In the genomic region with DNA sequence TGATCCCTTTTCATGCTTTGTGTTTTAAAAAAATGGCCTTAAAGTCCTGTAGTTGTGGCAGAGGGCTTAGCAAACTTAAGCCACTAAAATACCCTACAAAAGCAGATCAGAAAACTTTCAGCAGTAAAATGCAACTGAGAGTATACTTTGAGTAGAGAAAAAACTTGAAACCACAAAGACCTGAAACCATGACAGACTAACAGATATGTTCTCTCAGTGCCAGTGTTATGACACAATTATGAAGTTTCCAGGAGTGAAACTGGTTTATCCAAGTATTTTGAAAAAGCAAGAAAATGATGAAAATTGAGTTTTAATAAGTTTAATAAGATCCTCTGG, we compare ENCODE assay signal across 10 cellular contexts.
DNase-seq lines count a peak whose midpoint lies in the region; ATAC-seq and TF ChIP-seq lines count a peak whose summit lies in the region.
"Had no signal": no experiment of that assay in that cellular context is flagged by ENCODE, and none has a peak within 500 bp of the region (broad histone marks: within the 10 kb centered on the region; RNA-seq: fewer than 3 reads in every experiment).

No MANE protein-coding gene starts in this region.

- H3K4me1 Mint-ChIP-seq in endothelial cell (ENCODE audit: unreplicated experiment), result peaks cover 10% of the 10 kb centered on the region

- no peaks in the 10 kb centered on the region for H4K20me1 ChIP-seq in mammary epithelial cell (ENCODE audit: insufficient read depth, low read length)

- H3K9ac ChIP-seq in mammary epithelial cell (ENCODE audit: insufficient read depth, low read length), result no peak overlapping the region

- no TSS peak for BruUV-seq in mammary epithelial cell (replicated peaks; lab: Mats Ljungman, UMichigan)

- H3K79me2 ChIP-seq in mammary epithelial cell (ENCODE audit: insufficient read depth, low read length), result peaks cover 95% of the 10 kb centered on the region

- no peaks in the 10 kb centered on the region for H3K9me3 Mint-ChIP-seq in endothelial cell (ENCODE audit: unreplicated experiment)

- no peak overlapping the region for H3K4me2 ChIP-seq in mammary epithelial cell (ENCODE audit: insufficient read depth, low read depth, low read length)

- H3K27me3 Mint-ChIP-seq in endothelial cell (ENCODE audit: unreplicated experiment), result no peaks in the 10 kb centered on the region

- H3K4me1 ChIP-seq in mammary epithelial cell (ENCODE audit: insufficient read depth, low read length), result peaks cover 44% of the 10 kb centered on the region
- H3K4me1 ChIP-seq in uterus, result no peaks in the 10 kb centered on the region

- TF ChIP-seq POLR2A in uterus (IDR thresholded peaks at IDR 0.05), result no peak

- no peak overlapping the region for H2AFZ ChIP-seq in mammary epithelial cell (ENCODE audit: low read depth, low read length)

- H3K4me3 ChIP-seq in mammary epithelial cell (replicated peaks in 1 of 3; ENCODE audit: insufficient read depth in 1 of 3, low read depth in 2 of 3, low read length in 3 of 3) (no peak overlapping the region), uterus (no peak overlapping the region)
- H3K4me3 ChIP-seq: testis had no signal

- intact Hi-C loops in mammary epithelial cell (cut with micrococcal nuclease) (no loop called here), uterus (cut with DNase I; ENCODE audit: low total_unique reads) (no loop called here)

- CTCF ChIA-PET in mammary epithelial cell (lab: Charles Lee; ENCODE audit: low non-redundant PET), result no interaction called here

- in situ Hi-C loops in mammary epithelial cell (cut with MboI; ENCODE audit: low sequenced_read_pairs in 2 of 2), result no loop called here

- H3K4me3 Mint-ChIP-seq in endothelial cell (ENCODE audit: unreplicated experiment), result no peak overlapping the region

- ATAC-seq in GM18517 (IDR thresholded peaks at IDR 0.05; ENCODE audit: unreplicated experiment), result peak; percentile 94
- peak; percentile 82 for ATAC-seq in GM21528 (IDR thresholded peaks at IDR 0.05; ENCODE audit: low FRiP score, unreplicated experiment)
- peak; percentile 89 for ATAC-seq in HG03342 (IDR thresholded peaks at IDR 0.05; ENCODE audit: unreplicated experiment)

- TF ChIP-seq CTCF in mammary epithelial cell (conservative IDR thresholded peaks at IDR 0.05 in 1 of 2, IDR thresholded peaks at IDR 0.05 in 1 of 2; ENCODE audit: extremely low read depth in 1 of 2, insufficient read depth in 1 of 2, low read depth in 1 of 2, low read length in 2 of 2) (no peak), uterus (IDR thresholded peaks at IDR 0.05) (no peak), endothelial cell (IDR thresholded peaks at IDR 0.05; ENCODE audit: unreplicated experiment) (no peak)

- no peaks in the 10 kb centered on the region for H3K36me3 Mint-ChIP-seq in endothelial cell (ENCODE audit: low read depth, unreplicated experiment)

- H3K27me3 ChIP-seq in mammary epithelial cell (ENCODE audit: insufficient read depth, low read length), result no peaks in the 10 kb centered on the region
- no peaks in the 10 kb centered on the region for H3K27me3 ChIP-seq in uterus
- H3K27me3 ChIP-seq: testis had no signal

- DNase-seq in mammary epithelial cell, result peak; percentile 50
- DNase-seq in activated CD4-positive, CD25-positive, alpha-beta regulatory T cell treated with anti-CD3 and anti-CD28 coated beads, Interleukin-2, amount 50 U/mL, for 72 hours, result no peak
- DNase-seq in uterus, result no peak
- no peak for DNase-seq in endothelial cell (ENCODE audit: low spot score)
- DNase-seq in NCI-H1417 treated with DMSO at 0.1 percent for 48 hours (lab: John Stamatoyannopoulos, UW), result no peak
- DNase-seq: T-helper 9 cell, testis had no signal

- no peak overlapping the region for H3K27ac Mint-ChIP-seq in endothelial cell (ENCODE audit: unreplicated experiment)

- H3K9me3 ChIP-seq in mammary epithelial cell (replicated peaks; ENCODE audit: insufficient read depth, low read length), result no peaks in the 10 kb centered on the region
- H3K9me3 ChIP-seq in uterus, result no peaks in the 10 kb centered on the region
- H3K9me3 ChIP-seq: testis had no signal

- H3K27ac ChIP-seq in mammary epithelial cell (ENCODE audit: insufficient read depth, low read depth, low read length) (no peak overlapping the region), uterus (no peak overlapping the region)
- H3K27ac ChIP-seq: testis had no signal

- H3K36me3 ChIP-seq in mammary epithelial cell (ENCODE audit: insufficient read depth, low read length), result no peaks in the 10 kb centered on the region
- no peaks in the 10 kb centered on the region for H3K36me3 ChIP-seq in uterus

- dilution Hi-C loops in mammary epithelial cell (cut with HindIII; ENCODE audit: low sequenced_read_pairs), result loop anchor here (5.0 kb wide), 1 partner anchor 46 kb away; no protein-coding TSS in a partner anchor
